ENCODE assay signal across 1 cellular context in genomic region chr2:73983322-73984202, GRCh38.
A peak's percentile ranks its signal among the peaks of the same experiment; 100 is the strongest.
TF ChIP-seq lines count a peak whose summit lies in the region.

No MANE protein-coding gene starts in this region.

TF ChIP-seq in GM12878, 131 proteins besides CTCF, POLR2A, EP300 and RAD21 (continued from another document and continues in another):
- TF ChIP-seq, protein P1, sequence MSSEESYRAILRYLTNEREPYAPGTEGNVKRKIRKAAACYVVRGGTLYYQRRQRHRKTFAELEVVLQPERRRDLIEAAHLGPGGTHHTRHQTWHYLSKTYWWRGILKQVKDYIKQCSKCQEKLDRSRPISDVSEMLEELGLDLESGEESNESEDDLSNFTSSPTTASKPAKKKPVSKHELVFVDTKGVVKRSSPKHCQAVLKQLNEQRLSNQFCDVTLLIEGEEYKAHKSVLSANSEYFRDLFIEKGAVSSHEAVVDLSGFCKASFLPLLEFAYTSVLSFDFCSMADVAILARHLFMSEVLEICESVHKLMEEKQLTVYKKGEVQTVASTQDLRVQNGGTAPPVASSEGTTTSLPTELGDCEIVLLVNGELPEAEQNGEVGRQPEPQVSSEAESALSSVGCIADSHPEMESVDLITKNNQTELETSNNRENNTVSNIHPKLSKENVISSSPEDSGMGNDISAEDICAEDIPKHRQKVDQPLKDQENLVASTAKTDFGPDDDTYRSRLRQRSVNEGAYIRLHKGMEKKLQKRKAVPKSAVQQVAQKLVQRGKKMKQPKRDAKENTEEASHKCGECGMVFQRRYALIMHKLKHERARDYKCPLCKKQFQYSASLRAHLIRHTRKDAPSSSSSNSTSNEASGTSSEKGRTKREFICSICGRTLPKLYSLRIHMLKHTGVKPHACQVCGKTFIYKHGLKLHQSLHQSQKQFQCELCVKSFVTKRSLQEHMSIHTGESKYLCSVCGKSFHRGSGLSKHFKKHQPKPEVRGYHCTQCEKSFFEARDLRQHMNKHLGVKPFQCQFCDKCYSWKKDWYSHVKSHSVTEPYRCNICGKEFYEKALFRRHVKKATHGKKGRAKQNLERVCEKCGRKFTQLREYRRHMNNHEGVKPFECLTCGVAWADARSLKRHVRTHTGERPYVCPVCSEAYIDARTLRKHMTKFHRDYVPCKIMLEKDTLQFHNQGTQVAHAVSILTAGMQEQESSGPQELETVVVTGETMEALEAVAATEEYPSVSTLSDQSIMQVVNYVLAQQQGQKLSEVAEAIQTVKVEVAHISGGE (CRISPR knock-in tag; IDR thresholded peaks at IDR 0.05), result no peak
- TF ChIP-seq GABPA (IDR thresholded peaks at IDR 0.05; ENCODE audit: low read depth) (no peak), SRF (IDR thresholded peaks at IDR 0.05; ENCODE audit: low read depth in 2 of 2, low read length in 2 of 2) (no peak), E2F4 (IDR thresholded peaks at IDR 0.05; ENCODE audit: low read depth, low read length) (0 out of 2 replicates have a peak, but pooled peaks have one; percentile 7), YY1 (IDR thresholded peaks at IDR 0.05; ENCODE audit: low read depth, low read length) (peak; percentile 79), CREB1 (IDR thresholded peaks at IDR 0.05; ENCODE audit: low read depth) (no peak), BCL3 (IDR thresholded peaks at IDR 0.05; ENCODE audit: borderline replicate concordance, insufficient read depth, low read depth, low read length, poor library complexity, severe bottlenecking) (no peak), FOXK2 (IDR thresholded peaks at IDR 0.05) (no peak), MYB (IDR thresholded peaks at IDR 0.05; ENCODE audit: borderline replicate concordance, low read depth, low read length) (no peak), TBL1XR1 (IDR thresholded peaks at IDR 0.05; ENCODE audit: low read depth, low read length) (no peak), EZH2 (IDR thresholded peaks at IDR 0.05; ENCODE audit: borderline replicate concordance, control insufficient read depth, low read depth, low read length) (no peak), GATAD2B (conservative IDR thresholded peaks at IDR 0.05; ENCODE audit: low read depth) (no peak), NR2C2 (IDR thresholded peaks at IDR 0.05; ENCODE audit: borderline replicate concordance, control insufficient read depth, insufficient read length, low read depth) (no peak), SMC3 (IDR thresholded peaks at IDR 0.05; ENCODE audit: borderline replicate concordance, low read length) (peak; percentile 7; the same call in 1 of the 2 replicates), TARDBP (IDR thresholded peaks at IDR 0.05; ENCODE audit: borderline replicate concordance) (no peak), ETV6 (conservative IDR thresholded peaks at IDR 0.05 in 1 of 2, IDR thresholded peaks at IDR 0.05 in 1 of 2; ENCODE audit: borderline replicate concordance in 1 of 2, low read depth in 1 of 2) (no peak), CBX3 (IDR thresholded peaks at IDR 0.05; ENCODE audit: borderline replicate concordance, low read depth) (no peak), LARP7 (IDR thresholded peaks at IDR 0.05) (no peak), EGR1 (IDR thresholded peaks at IDR 0.05; ENCODE audit: borderline replicate concordance in 1 of 2, low read depth in 2 of 2, low read length in 2 of 2) (no peak), RELB (IDR thresholded peaks at IDR 0.05; ENCODE audit: low read depth) (no peak), ZBED1 (IDR thresholded peaks at IDR 0.05; ENCODE audit: borderline replicate concordance) (no peak), ESRRA (IDR thresholded peaks at IDR 0.05; ENCODE audit: low read length) (no peak), EED (IDR thresholded peaks at IDR 0.05; ENCODE audit: low read depth) (peak; percentile 10; the same call in 1 of the 2 replicates), NFYA (IDR thresholded peaks at IDR 0.05; ENCODE audit: borderline replicate concordance, low read depth, low read length) (no peak), CHD1 (IDR thresholded peaks at IDR 0.05; ENCODE audit: low read depth, low read length) (no peak), ZNF217 (IDR thresholded peaks at IDR 0.05) (no peak), NFIC (IDR thresholded peaks at IDR 0.05; ENCODE audit: low read depth, low read length) (no peak), NBN (IDR thresholded peaks at IDR 0.05) (no peak), SUPT20H (IDR thresholded peaks at IDR 0.05; ENCODE audit: borderline replicate concordance, control insufficient read depth, low read depth, low read length) (no peak), ASH2L (IDR thresholded peaks at IDR 0.05; ENCODE audit: borderline replicate concordance, low read depth) (no peak), STAT1 (conservative IDR thresholded peaks at IDR 0.05) (no peak), POLR2AphosphoS5 (IDR thresholded peaks at IDR 0.05; ENCODE audit: low read length) (no peak), FOS (IDR thresholded peaks at IDR 0.05; ENCODE audit: borderline replicate concordance, extremely low read depth, insufficient read length) (no peak), BRCA1 (IDR thresholded peaks at IDR 0.05; ENCODE audit: low read depth, low read length) (no peak), DPF2 (IDR thresholded peaks at IDR 0.05) (no peak), PRDM15 (CRISPR knock-in tag; IDR thresholded peaks at IDR 0.05) (no peak), NR2C1 (IDR thresholded peaks at IDR 0.05) (no peak), CREM (IDR thresholded peaks at IDR 0.05; ENCODE audit: low read depth) (no peak), ZNF384 (IDR thresholded peaks at IDR 0.05; ENCODE audit: borderline replicate concordance, low read depth, low read length) (0 out of 2 replicates have a peak, but pooled peaks have one; percentile 10)
- TF ChIP-seq, protein P2, sequence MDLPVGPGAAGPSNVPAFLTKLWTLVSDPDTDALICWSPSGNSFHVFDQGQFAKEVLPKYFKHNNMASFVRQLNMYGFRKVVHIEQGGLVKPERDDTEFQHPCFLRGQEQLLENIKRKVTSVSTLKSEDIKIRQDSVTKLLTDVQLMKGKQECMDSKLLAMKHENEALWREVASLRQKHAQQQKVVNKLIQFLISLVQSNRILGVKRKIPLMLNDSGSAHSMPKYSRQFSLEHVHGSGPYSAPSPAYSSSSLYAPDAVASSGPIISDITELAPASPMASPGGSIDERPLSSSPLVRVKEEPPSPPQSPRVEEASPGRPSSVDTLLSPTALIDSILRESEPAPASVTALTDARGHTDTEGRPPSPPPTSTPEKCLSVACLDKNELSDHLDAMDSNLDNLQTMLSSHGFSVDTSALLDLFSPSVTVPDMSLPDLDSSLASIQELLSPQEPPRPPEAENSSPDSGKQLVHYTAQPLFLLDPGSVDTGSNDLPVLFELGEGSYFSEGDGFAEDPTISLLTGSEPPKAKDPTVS (IDR thresholded peaks at IDR 0.05; ENCODE audit: low read depth, low read length), result no peak
- TF ChIP-seq, protein P3, sequence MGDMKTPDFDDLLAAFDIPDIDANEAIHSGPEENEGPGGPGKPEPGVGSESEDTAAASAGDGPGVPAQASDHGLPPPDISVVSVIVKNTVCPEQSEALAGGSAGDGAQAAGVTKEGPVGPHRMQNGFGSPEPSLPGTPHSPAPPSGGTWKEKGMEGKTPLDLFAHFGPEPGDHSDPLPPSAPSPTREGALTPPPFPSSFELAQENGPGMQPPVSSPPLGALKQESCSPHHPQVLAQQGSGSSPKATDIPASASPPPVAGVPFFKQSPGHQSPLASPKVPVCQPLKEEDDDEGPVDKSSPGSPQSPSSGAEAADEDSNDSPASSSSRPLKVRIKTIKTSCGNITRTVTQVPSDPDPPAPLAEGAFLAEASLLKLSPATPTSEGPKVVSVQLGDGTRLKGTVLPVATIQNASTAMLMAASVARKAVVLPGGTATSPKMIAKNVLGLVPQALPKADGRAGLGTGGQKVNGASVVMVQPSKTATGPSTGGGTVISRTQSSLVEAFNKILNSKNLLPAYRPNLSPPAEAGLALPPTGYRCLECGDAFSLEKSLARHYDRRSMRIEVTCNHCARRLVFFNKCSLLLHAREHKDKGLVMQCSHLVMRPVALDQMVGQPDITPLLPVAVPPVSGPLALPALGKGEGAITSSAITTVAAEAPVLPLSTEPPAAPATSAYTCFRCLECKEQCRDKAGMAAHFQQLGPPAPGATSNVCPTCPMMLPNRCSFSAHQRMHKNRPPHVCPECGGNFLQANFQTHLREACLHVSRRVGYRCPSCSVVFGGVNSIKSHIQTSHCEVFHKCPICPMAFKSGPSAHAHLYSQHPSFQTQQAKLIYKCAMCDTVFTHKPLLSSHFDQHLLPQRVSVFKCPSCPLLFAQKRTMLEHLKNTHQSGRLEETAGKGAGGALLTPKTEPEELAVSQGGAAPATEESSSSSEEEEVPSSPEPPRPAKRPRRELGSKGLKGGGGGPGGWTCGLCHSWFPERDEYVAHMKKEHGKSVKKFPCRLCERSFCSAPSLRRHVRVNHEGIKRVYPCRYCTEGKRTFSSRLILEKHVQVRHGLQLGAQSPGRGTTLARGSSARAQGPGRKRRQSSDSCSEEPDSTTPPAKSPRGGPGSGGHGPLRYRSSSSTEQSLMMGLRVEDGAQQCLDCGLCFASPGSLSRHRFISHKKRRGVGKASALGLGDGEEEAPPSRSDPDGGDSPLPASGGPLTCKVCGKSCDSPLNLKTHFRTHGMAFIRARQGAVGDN (IDR thresholded peaks at IDR 0.05), result no peak
- TF ChIP-seq, protein P4, sequence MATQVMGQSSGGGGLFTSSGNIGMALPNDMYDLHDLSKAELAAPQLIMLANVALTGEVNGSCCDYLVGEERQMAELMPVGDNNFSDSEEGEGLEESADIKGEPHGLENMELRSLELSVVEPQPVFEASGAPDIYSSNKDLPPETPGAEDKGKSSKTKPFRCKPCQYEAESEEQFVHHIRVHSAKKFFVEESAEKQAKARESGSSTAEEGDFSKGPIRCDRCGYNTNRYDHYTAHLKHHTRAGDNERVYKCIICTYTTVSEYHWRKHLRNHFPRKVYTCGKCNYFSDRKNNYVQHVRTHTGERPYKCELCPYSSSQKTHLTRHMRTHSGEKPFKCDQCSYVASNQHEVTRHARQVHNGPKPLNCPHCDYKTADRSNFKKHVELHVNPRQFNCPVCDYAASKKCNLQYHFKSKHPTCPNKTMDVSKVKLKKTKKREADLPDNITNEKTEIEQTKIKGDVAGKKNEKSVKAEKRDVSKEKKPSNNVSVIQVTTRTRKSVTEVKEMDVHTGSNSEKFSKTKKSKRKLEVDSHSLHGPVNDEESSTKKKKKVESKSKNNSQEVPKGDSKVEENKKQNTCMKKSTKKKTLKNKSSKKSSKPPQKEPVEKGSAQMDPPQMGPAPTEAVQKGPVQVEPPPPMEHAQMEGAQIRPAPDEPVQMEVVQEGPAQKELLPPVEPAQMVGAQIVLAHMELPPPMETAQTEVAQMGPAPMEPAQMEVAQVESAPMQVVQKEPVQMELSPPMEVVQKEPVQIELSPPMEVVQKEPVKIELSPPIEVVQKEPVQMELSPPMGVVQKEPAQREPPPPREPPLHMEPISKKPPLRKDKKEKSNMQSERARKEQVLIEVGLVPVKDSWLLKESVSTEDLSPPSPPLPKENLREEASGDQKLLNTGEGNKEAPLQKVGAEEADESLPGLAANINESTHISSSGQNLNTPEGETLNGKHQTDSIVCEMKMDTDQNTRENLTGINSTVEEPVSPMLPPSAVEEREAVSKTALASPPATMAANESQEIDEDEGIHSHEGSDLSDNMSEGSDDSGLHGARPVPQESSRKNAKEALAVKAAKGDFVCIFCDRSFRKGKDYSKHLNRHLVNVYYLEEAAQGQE (IDR thresholded peaks at IDR 0.05; ENCODE audit: low read depth, low read length), result no peak
